Comparison of ENCODE assay signal across 23 cellular contexts in genomic region chr15:31131853-31132375, GRCh38. TPM values are rescaled to one million over a fixed set of nuclear protein-coding genes. Genes with fewer than 3 reads are reported as not detected.
DNase-seq lines count a peak whose midpoint lies in the region; ATAC-seq and TF ChIP-seq lines count a peak whose summit lies in the region.
"Had no signal": no experiment of that assay in that cellular context is flagged by ENCODE, and none has a peak within 500 bp of the region (broad histone marks: within the 10 kb centered on the region; RNA-seq: fewer than 3 reads in every experiment).

No MANE protein-coding gene starts in this region.

- peaks cover 0 to 1% of the 10 kb centered on the region in 2 donors for H3K27me3 Mint-ChIP-seq in natural killer cell treated with Interleukin-12 subunit alpha and Interleukin-12 subunit beta and Interleukin-15 and Interleukin-18, amount 100 ng/mL, for 72 hours
- H3K27me3 Mint-ChIP-seq in natural killer cell (ENCODE audit: low read depth in 2 of 2), result peaks cover 0 to 4% of the 10 kb centered on the region in 2 donors
- H3K27me3 Mint-ChIP-seq in stimulated activated naive B cell treated with anti-CD40 and anti-IgM and Interleukin-4, amounts not matched to agents 10 μg/mL and 1 μg/mL and 100 μg/mL, for 72 hours, result peaks cover 12 to 16% of the 10 kb centered on the region in 2 donors
- H3K27me3 Mint-ChIP-seq: B cell had no signal

- no peak overlapping the region for H3K27ac ChIP-seq in SJCRH30
- H3K27ac ChIP-seq in stomach, result no peak overlapping the region
- H3K27ac ChIP-seq: 22Rv1, BLaER1, C4-2B had no signal

- no peak for DNase-seq in natural killer cell treated with Interleukin-12 subunit alpha and Interleukin-12 subunit beta and Interleukin-15 and Interleukin-18, amount 100 ng/mL, for 72 hours (ENCODE audit: low spot score)
- no peak for DNase-seq in natural killer cell
- DNase-seq in NCI-H524 treated with DMSO at 0.1 percent for 48 hours (lab: John Stamatoyannopoulos, UW), result peak; percentile 94
- peak; percentile 22 to 56 for DNase-seq in SJCRH30
- no peak for DNase-seq in stimulated activated naive B cell treated with anti-CD40 and anti-IgM and Interleukin-4, amounts not matched to agents 10 μg/mL and 1 μg/mL and 100 μg/mL, for 72 hours
- no peak for DNase-seq in stomach
- DNase-seq in foreskin fibroblast, result no peak
- DNase-seq in NAMALWA (ENCODE audit: low spot score), result no peak
- DNase-seq: Caco-2; CD4-positive, CD25-positive, alpha-beta regulatory T cell; CD8-positive, alpha-beta T cell; DMS53; DMS79 treated with DMSO at 0.1 percent for 48 hours; GF-D8; GOT3; HFFc6 had no signal

- TF ChIP-seq POLR2A in stomach (IDR thresholded peaks at IDR 0.05), result no peak

- H3K4me3 Mint-ChIP-seq in natural killer cell treated with Interleukin-12 subunit alpha and Interleukin-12 subunit beta and Interleukin-15 and Interleukin-18, amount 100 ng/mL, for 72 hours, result no peak overlapping the region
- H3K4me3 Mint-ChIP-seq in natural killer cell, result no peak overlapping the region
- H3K4me3 Mint-ChIP-seq in stimulated activated naive B cell treated with anti-CD40 and anti-IgM and Interleukin-4, amounts not matched to agents 10 μg/mL and 1 μg/mL and 100 μg/mL, for 72 hours, result no peak overlapping the region
- H3K4me3 Mint-ChIP-seq: B cell; CD4-positive, CD25-positive, alpha-beta regulatory T cell; CD8-positive, alpha-beta T cell; HFFc6 had no signal

- no peaks in the 10 kb centered on the region for H3K9me3 Mint-ChIP-seq in natural killer cell treated with Interleukin-12 subunit alpha and Interleukin-12 subunit beta and Interleukin-15 and Interleukin-18, amount 100 ng/mL, for 72 hours
- no peaks in the 10 kb centered on the region for H3K9me3 Mint-ChIP-seq in natural killer cell
- no peaks in the 10 kb centered on the region for H3K9me3 Mint-ChIP-seq in stimulated activated naive B cell treated with anti-CD40 and anti-IgM and Interleukin-4, amounts not matched to agents 10 μg/mL and 1 μg/mL and 100 μg/mL, for 72 hours
- H3K9me3 Mint-ChIP-seq: CD8-positive, alpha-beta T cell; HFFc6 had no signal

- H3K4me1 ChIP-seq in SJCRH30 (0 out of 2 replicates have a peak, but pooled peaks cover 3% of the 10 kb centered on the region), stomach (peaks cover 0 to 8% (median 6%) of the 10 kb centered on the region in 4 donors)
- H3K4me1 ChIP-seq: BLaER1, Caco-2 had no signal

- H3K36me3 ChIP-seq in SJCRH30 (no peaks in the 10 kb centered on the region), stomach (no peaks in the 10 kb centered on the region)
- H3K36me3 ChIP-seq: BLaER1, HAP-1 had no signal

- no peaks in the 10 kb centered on the region for H3K36me3 Mint-ChIP-seq in natural killer cell treated with Interleukin-12 subunit alpha and Interleukin-12 subunit beta and Interleukin-15 and Interleukin-18, amount 100 ng/mL, for 72 hours
- H3K36me3 Mint-ChIP-seq in natural killer cell, result no peaks in the 10 kb centered on the region
- H3K36me3 Mint-ChIP-seq in stimulated activated naive B cell treated with anti-CD40 and anti-IgM and Interleukin-4, amounts not matched to agents 10 μg/mL and 1 μg/mL and 100 μg/mL, for 72 hours, result peaks cover 0 to 4% of the 10 kb centered on the region in 2 donors
- H3K36me3 Mint-ChIP-seq: CD4-positive, CD25-positive, alpha-beta regulatory T cell; CD8-positive, alpha-beta T cell had no signal

- no peaks in the 10 kb centered on the region for H3K9me3 ChIP-seq in SJCRH30 (replicated peaks)
- H3K9me3 ChIP-seq in stomach, result no peaks in the 10 kb centered on the region
- H3K9me3 ChIP-seq: BLaER1, Caco-2, HAP-1 had no signal

- peak overlapping the region; percentile 15 to 23 for H3K27ac Mint-ChIP-seq in natural killer cell treated with Interleukin-12 subunit alpha and Interleukin-12 subunit beta and Interleukin-15 and Interleukin-18, amount 100 ng/mL, for 72 hours
- no peak overlapping the region for H3K27ac Mint-ChIP-seq in natural killer cell
- H3K27ac Mint-ChIP-seq in stimulated activated naive B cell treated with anti-CD40 and anti-IgM and Interleukin-4, amounts not matched to agents 10 μg/mL and 1 μg/mL and 100 μg/mL, for 72 hours, result no peak overlapping the region
- H3K27ac Mint-ChIP-seq: B cell; CD4-positive, CD25-positive, alpha-beta regulatory T cell; CD8-positive, alpha-beta T cell; HFFc6 had no signal

- intact Hi-C loops in natural killer cell (cut with micrococcal nuclease) (no loop called here), stomach (cut with DNase I; ENCODE audit: low total_unique reads) (no loop called here)

- no peak for TF ChIP-seq EP300 in stomach (IDR thresholded peaks at IDR 0.05)

- H3K27me3 ChIP-seq in SJCRH30 (no peaks in the 10 kb centered on the region), stomach (peaks cover 0 to 5% (median 0%) of the 10 kb centered on the region in 3 donors)
- H3K27me3 ChIP-seq: BLaER1 had no signal

- H3K4me3 ChIP-seq in SJCRH30, result no peak overlapping the region
- H3K4me3 ChIP-seq in stomach, result no peak overlapping the region
- H3K4me3 ChIP-seq in foreskin fibroblast (ENCODE audit: low read depth in 1 of 2, low read length in 2 of 2), result no peak overlapping the region
- H3K4me3 ChIP-seq: BLaER1, HAP-1 had no signal

- TF ChIP-seq CTCF in natural killer cell (IDR thresholded peaks at IDR 0.05) (no peak), stomach (IDR thresholded peaks at IDR 0.05) (no peak), foreskin fibroblast (IDR thresholded peaks at IDR 0.05; ENCODE audit: low read depth, low read length) (no peak)

- H3K4me1 Mint-ChIP-seq in natural killer cell treated with Interleukin-12 subunit alpha and Interleukin-12 subunit beta and Interleukin-15 and Interleukin-18, amount 100 ng/mL, for 72 hours (ENCODE audit: low read depth in 2 of 2), result peaks cover 11 to 18% of the 10 kb centered on the region in 2 donors
- peaks cover 19 to 22% of the 10 kb centered on the region in 2 donors for H3K4me1 Mint-ChIP-seq in natural killer cell
- peaks cover 13 to 14% of the 10 kb centered on the region in 2 donors for H3K4me1 Mint-ChIP-seq in stimulated activated naive B cell treated with anti-CD40 and anti-IgM and Interleukin-4, amounts not matched to agents 10 μg/mL and 1 μg/mL and 100 μg/mL, for 72 hours

- WGBS in stomach, 5 donors, result 87 to 91% (median 89%) methylated on average over 9 to 12 of the region's 12 CpGs

- no peak for ATAC-seq in natural killer cell treated with Interleukin-12 subunit alpha and Interleukin-12 subunit beta and Interleukin-15 and Interleukin-18, amount 100 ng/mL, for 72 hours
- ATAC-seq in natural killer cell, result no peak
- no peak for ATAC-seq in stimulated activated naive B cell treated with anti-CD40 and anti-IgM and Interleukin-4, amounts not matched to agents 10 μg/mL and 1 μg/mL and 100 μg/mL, for 72 hours (replicated peaks)
- ATAC-seq: CD8-positive, alpha-beta T cell had no signal

RNA-seq across cellular contexts. Expression of gene TRPM1, which starts 30.4 kb away (rescaled TPM):
- total RNA-seq in natural killer cell treated with Interleukin-12 subunit alpha and Interleukin-12 subunit beta and Interleukin-15 and Interleukin-18, amount 100 ng/mL, for 72 hours, result not detected
- total RNA-seq in natural killer cell, result not detected
- total RNA-seq in SJCRH30 (2014; rRNA removed; shearing (Covaris generic)), result 0.06 TPM in 1 of 2 replicates, not detected in the other
- not detected for total RNA-seq in stomach
- polyA plus RNA-seq in stomach, result under 1 TPM in 1 of 3 donors, not detected in 2; 0.15 TPM
- total RNA-seq: B cell; Caco-2; CD4-positive, CD25-positive, alpha-beta regulatory T cell; CD8-positive, alpha-beta T cell; Daoy had no signal
- polyA plus RNA-seq: AG04450; CD4-positive, CD25-positive, alpha-beta regulatory T cell had no signal

Comparison
In these comparisons a context has a peak if more than half of its experiments do, and no peak if none do; other contexts are left out.
1. H3K27ac Mint-ChIP-seq: peak in natural killer cell treated with Interleukin-12 subunit alpha and Interleukin-12 subunit beta and Interleukin-15 and Interleukin-18, amount 100 ng/mL, for 72 hours (2 of 2); none in natural killer cell (0 of 2) and stimulated activated naive B cell treated with anti-CD40 and anti-IgM and Interleukin-4, amounts not matched to agents 10 μg/mL and 1 μg/mL and 100 μg/mL, for 72 hours (single experiment).
2. DNase-seq: peak in NCI-H524 treated with DMSO at 0.1 percent for 48 hours (single experiment) and SJCRH30 (2 of 2); none in natural killer cell treated with Interleukin-12 subunit alpha and Interleukin-12 subunit beta and Interleukin-15 and Interleukin-18, amount 100 ng/mL, for 72 hours (single experiment), natural killer cell (single experiment), stimulated activated naive B cell treated with anti-CD40 and anti-IgM and Interleukin-4, amounts not matched to agents 10 μg/mL and 1 μg/mL and 100 μg/mL, for 72 hours (single experiment), stomach (single experiment), foreskin fibroblast (0 of 2) and NAMALWA (single experiment).